Comparison of ENCODE assay signal across 8 cellular contexts in genomic region chr2:176637497-176638166, GRCh38.
DNase-seq lines count a peak whose midpoint lies in the region; ATAC-seq and TF ChIP-seq lines count a peak whose summit lies in the region.

No MANE protein-coding gene starts in this region.

- H3K27ac Mint-ChIP-seq in stimulated activated naive CD8-positive, alpha-beta T cell treated with anti-CD3 and anti-CD28 coated beads, Interleukin-15, Interleukin-2, amounts not matched to agents 100 ng/mL and 50 ng/mL, for 24 hours, result no peak overlapping the region

- peak; percentile 13 for DNase-seq in activated gamma-delta T cell (lab: John Stamatoyannopoulos, UW)
- DNase-seq in activated gamma-delta T cell treated with Interleukin-2 at 50 U/mL for 16 hours, result no peak
- DNase-seq in NCI-H526 treated with DMSO at 0.1 percent for 48 hours (lab: John Stamatoyannopoulos, UW), result peak; percentile 65
- DNase-seq in breast epithelium (ENCODE audit: low spot score in 2 of 2), result no peak
- DNase-seq in left kidney (ENCODE audit: low read depth, low spot score), result peak; percentile 84
- no peak for DNase-seq in 8988T

- peak overlapping the region; percentile 66 to 92 for H3K27ac ChIP-seq in breast epithelium

- H3K4me1 Mint-ChIP-seq in stimulated activated naive CD8-positive, alpha-beta T cell treated with anti-CD3 and anti-CD28 coated beads, Interleukin-15, Interleukin-2, amounts not matched to agents 100 ng/mL and 50 ng/mL, for 24 hours (ENCODE audit: low read depth), result peaks cover 4% of the 10 kb centered on the region

- no peak for TF ChIP-seq POLR2A in breast epithelium (IDR thresholded peaks at IDR 0.05)

- H3K4me3 ChIP-seq in breast epithelium, result peak overlapping the region; percentile 60 to 89 (median 77)

- H3K9me3 Mint-ChIP-seq in stimulated activated naive CD8-positive, alpha-beta T cell treated with anti-CD3 and anti-CD28 coated beads, Interleukin-15, Interleukin-2, amounts not matched to agents 100 ng/mL and 50 ng/mL, for 24 hours, result no peaks in the 10 kb centered on the region

- H3K4me3 Mint-ChIP-seq in stimulated activated naive CD8-positive, alpha-beta T cell treated with anti-CD3 and anti-CD28 coated beads, Interleukin-15, Interleukin-2, amounts not matched to agents 100 ng/mL and 50 ng/mL, for 24 hours, result peak overlapping the region; percentile 65

- H3K4me1 ChIP-seq in breast epithelium, result no peaks in the 10 kb centered on the region

- peak; percentile 44 for ATAC-seq in HG02642 (IDR thresholded peaks at IDR 0.05; ENCODE audit: poor library complexity, unreplicated experiment)

- H3K27me3 ChIP-seq in breast epithelium, result peaks cover 0 to 40% of the 10 kb centered on the region in 2 donors

- H3K27me3 Mint-ChIP-seq in stimulated activated naive CD8-positive, alpha-beta T cell treated with anti-CD3 and anti-CD28 coated beads, Interleukin-15, Interleukin-2, amounts not matched to agents 100 ng/mL and 50 ng/mL, for 24 hours, result peaks cover 66% of the 10 kb centered on the region

- no peaks in the 10 kb centered on the region for H3K9me3 ChIP-seq in breast epithelium

- intact Hi-C loops in breast epithelium (cut with DNase I; ENCODE audit: low total_unique reads), result loop anchor here (5.0 kb wide), 1 partner anchor 500 kb away; no protein-coding TSS in a partner anchor

- TF ChIP-seq CTCF in breast epithelium (IDR thresholded peaks at IDR 0.05), result no peak

- no peaks in the 10 kb centered on the region for H3K36me3 ChIP-seq in breast epithelium

- no peaks in the 10 kb centered on the region for H3K36me3 Mint-ChIP-seq in stimulated activated naive CD8-positive, alpha-beta T cell treated with anti-CD3 and anti-CD28 coated beads, Interleukin-15, Interleukin-2, amounts not matched to agents 100 ng/mL and 50 ng/mL, for 24 hours (ENCODE audit: low read depth)

Comparison
In these comparisons a context has a peak if more than half of its experiments do, and no peak if none do; other contexts are left out.
1. DNase-seq: peak in activated gamma-delta T cell (single experiment), NCI-H526 treated with DMSO at 0.1 percent for 48 hours (single experiment) and left kidney (single experiment); none in activated gamma-delta T cell treated with Interleukin-2 at 50 U/mL for 16 hours (single experiment), breast epithelium (0 of 2) and 8988T (single experiment).